Comparison of ENCODE assay signal across 1 cellular context in genomic region chr14:29584992-29585391, GRCh38.
TF ChIP-seq lines count a peak whose summit lies in the region.

No MANE protein-coding gene starts in this region.

TF ChIP-seq in WTC11, 78 proteins besides CTCF, POLR2A, EP300 and RAD21 (continued from another document):
- TF ChIP-seq PRDM15 (CRISPR knock-in tag; IDR thresholded peaks at IDR 0.05) (no peak), FOXK1 (CRISPR knock-in tag; IDR thresholded peaks at IDR 0.05) (no peak), ZNF263 (CRISPR knock-in tag; IDR thresholded peaks at IDR 0.05; ENCODE audit: low read depth) (no peak), ATF2 (CRISPR knock-in tag; IDR thresholded peaks at IDR 0.05; ENCODE audit: borderline replicate concordance, low read depth) (no peak), ZBTB21 (CRISPR knock-in tag; IDR thresholded peaks at IDR 0.05; ENCODE audit: borderline replicate concordance) (no peak), USF2 (CRISPR knock-in tag; IDR thresholded peaks at IDR 0.05) (no peak), SP1 (CRISPR knock-in tag; conservative IDR thresholded peaks at IDR 0.05) (no peak), ZNF219 (CRISPR knock-in tag; IDR thresholded peaks at IDR 0.05; ENCODE audit: borderline replicate concordance) (no peak)
